Comparison of ENCODE assay signal across 32 cellular contexts in genomic region chr14:100211366-100211765, GRCh38. TPM values are rescaled to one million over a fixed set of nuclear protein-coding genes. Genes with fewer than 3 reads are reported as not detected.
"Had no signal": no experiment of that assay in that cellular context is flagged by ENCODE, and none has a peak within 500 bp of the region (broad histone marks: within the 10 kb centered on the region; RNA-seq: fewer than 3 reads in every experiment).

No MANE protein-coding gene starts in this region.

- FAIRE-seq: astrocyte, RCC 7860 had no signal

- H3K4me3 Mint-ChIP-seq: activated CD4-positive, alpha-beta T cell treated with anti-CD3 and anti-CD28 coated beads, Interleukin-2, amount 10 ng/mL, durations not matched to agents 24 days and 14 days; activated CD8-positive, alpha-beta T cell treated with anti-CD3 and anti-CD28 coated beads for 36 hours; activated T-cell treated with anti-CD3 and anti-CD28 coated beads, Interleukin-2, amount 50 U/mL, for 4 hours; activated T-helper 1 cell treated with anti-CD3 and anti-CD28 coated beads, Interleukin-12 subunit alpha, Interleukin-12 subunit beta, Interleukin-2, Interleukin-4 antibody, amounts not matched to agents 30 ng/mL and 10 ng/mL and 1 ng/mL, durations not matched to agents 14 hours and 24 hours and 36 hours had no signal

- H3K36me3 ChIP-seq: adrenal gland, breast epithelium had no signal

- DNase-seq: activated CD4-positive, alpha-beta T cell treated with anti-CD3 and anti-CD28 coated beads, Interleukin-2, amount 10 ng/mL, durations not matched to agents 24 days and 14 days; activated CD4-positive, alpha-beta T cell treated with anti-CD3 and anti-CD28 coated beads, Interleukin-2, amount 50 U/mL, for 4 hours; activated CD8-positive, alpha-beta T cell treated with anti-CD3 and anti-CD28 coated beads for 36 hours; activated gamma-delta T cell treated with Interleukin-2 at 50 U/mL for 16 hours; activated naive CD4-positive, alpha-beta T cell treated with anti-CD3 and anti-CD28 coated beads, Interleukin-2, amount 50 U/mL, for 16 hours; activated T-cell treated with anti-CD3 and anti-CD28 coated beads for 4 hours; activated T-cell treated with anti-CD3 and anti-CD28 coated beads, Interleukin-2, amount 50 U/mL, for 4 hours; adrenal gland; body of pancreas; MM.1S; MV-4-11; NCI-H1092; NCI-H1436 treated with DMSO at 0.1 percent for 48 hours; NCI-H1694 treated with DMSO at 0.1 percent for 48 hours; NCI-H2029; NCI-H510A; NCI-H526; NCI-H748 treated with DMSO at 0.1 percent for 48 hours; NK-92 treated with Interleukin-12 subunit alpha and Interleukin-12 subunit beta, amount 100 ng/mL, for 24 hours; PC-9; Right ventricle myocardium superior; T1000; WERI-Rb-1 had no signal

- H3K27ac ChIP-seq: adrenal gland, body of pancreas, breast epithelium, KMS-11, PC-9, RWPE1, WERI-Rb-1 had no signal

- H3K27me3 Mint-ChIP-seq: activated CD4-positive, alpha-beta T cell treated with anti-CD3 and anti-CD28 coated beads, Interleukin-2, amount 10 ng/mL, durations not matched to agents 24 days and 14 days; activated CD8-positive, alpha-beta T cell treated with anti-CD3 and anti-CD28 coated beads for 36 hours had no signal

- H3K9me3 Mint-ChIP-seq: activated CD4-positive, alpha-beta T cell treated with anti-CD3 and anti-CD28 coated beads, Interleukin-2, amount 10 ng/mL, durations not matched to agents 24 days and 14 days; activated CD8-positive, alpha-beta T cell treated with anti-CD3 and anti-CD28 coated beads for 36 hours; activated T-cell treated with anti-CD3 and anti-CD28 coated beads, Interleukin-2, amount 50 U/mL, for 4 hours; activated T-helper 1 cell treated with anti-CD3 and anti-CD28 coated beads, Interleukin-12 subunit alpha, Interleukin-12 subunit beta, Interleukin-2, Interleukin-4 antibody, amounts not matched to agents 30 ng/mL and 10 ng/mL and 1 ng/mL, durations not matched to agents 14 hours and 24 hours and 36 hours had no signal

- H3K27ac Mint-ChIP-seq: activated CD4-positive, alpha-beta T cell treated with anti-CD3 and anti-CD28 coated beads, Interleukin-2, amount 10 ng/mL, durations not matched to agents 24 days and 14 days; activated CD8-positive, alpha-beta T cell treated with anti-CD3 and anti-CD28 coated beads for 36 hours; activated T-helper 1 cell treated with anti-CD3 and anti-CD28 coated beads, Interleukin-12 subunit alpha, Interleukin-12 subunit beta, Interleukin-2, Interleukin-4 antibody, amounts not matched to agents 30 ng/mL and 10 ng/mL and 1 ng/mL, durations not matched to agents 14 hours and 24 hours and 36 hours had no signal

- H3K27me3 ChIP-seq: adrenal gland, body of pancreas, breast epithelium had no signal

- H3K4me1 ChIP-seq: breast epithelium had no signal

- H3K9me3 ChIP-seq: adrenal gland, body of pancreas, breast epithelium had no signal

- ATAC-seq: activated CD8-positive, alpha-beta T cell treated with anti-CD3 and anti-CD28 coated beads for 36 hours; activated T-cell treated with anti-CD3 and anti-CD28 coated beads, Interleukin-2, amount 50 U/mL, for 4 hours; body of pancreas had no signal

- H3K4me3 ChIP-seq: adrenal gland, body of pancreas, breast epithelium, PC-9 had no signal

RNA-seq across cellular contexts. Expression of gene DEGS2, which starts 51.9 kb away (rescaled TPM):
- total RNA-seq: astrocyte; cardiac septum; LHCN-M2; Right ventricle myocardium superior; T-helper 1 cell treated with Interleukin-12 subunit alpha and Interleukin-12 subunit beta and Interleukin-4 antibody, amounts not matched to agents 30 ng/mL and 1 ng/mL, for 36 hours had no signal
